In genomic region chr2:207254526-207255464, GRCh38 we compare ENCODE assay signal across 11 cellular contexts.
DNase-seq lines count a peak whose midpoint lies in the region; ATAC-seq, FAIRE-seq and TF ChIP-seq lines count a peak whose summit lies in the region.
"Had no signal": no experiment of that assay in that cellular context is flagged by ENCODE, and none has a peak within 500 bp of the region (broad histone marks: within the 10 kb centered on the region; RNA-seq: fewer than 3 reads in every experiment).

No MANE protein-coding gene starts in this region.

- H3K27me3 ChIP-seq in psoas muscle (ENCODE audit: insufficient read depth in 3 of 3, low read length in 2 of 3) = no peaks in the 10 kb centered on the region
- H3K27me3 ChIP-seq: colonic mucosa, left lung, upper lobe of right lung had no signal

- TF ChIP-seq CTCF in psoas muscle (IDR thresholded peaks at IDR 0.05) = no peak

- H3K4me3 ChIP-seq in psoas muscle = no peak overlapping the region
- H3K4me3 ChIP-seq: colonic mucosa, left lung, upper lobe of right lung had no signal

- peak; percentile 30 for FAIRE-seq in RCC 7860 (lab: Jason Lieb, UNC)

- intact Hi-C loops in psoas muscle (cut with DNase I) = no loop called here

- DNase-seq in HCEC 1CT (peak; percentile 93), RCC 7860 (ENCODE audit: low spot score) (peak; percentile 27), erythroblast (lab: John Stamatoyannopoulos, UW) (peak; percentile 38 to 51), psoas muscle (no peak)
- DNase-seq in stimulated activated CD8-positive, alpha-beta memory T cell treated with anti-CD3 and anti-CD28 coated beads, Interleukin-4, amount 100 ng/mL, for 48 hours = peak; percentile 39
- DNase-seq: activated CD8-positive, alpha-beta memory T cell treated with anti-CD3 and anti-CD28 coated beads for 24 hours; colonic mucosa; left lung; upper lobe of right lung had no signal

- ATAC-seq in HG03196 (IDR thresholded peaks at IDR 0.05; ENCODE audit: unreplicated experiment) (no peak), psoas muscle (no peak), GM19397 (IDR thresholded peaks at IDR 0.05; ENCODE audit: unreplicated experiment) (no peak)
- ATAC-seq: left lung, upper lobe of right lung had no signal

- no peak for TF ChIP-seq POLR2A in erythroblast (IDR thresholded peaks at IDR 0.05; ENCODE audit: low read length)

- H3K36me3 ChIP-seq in psoas muscle (ENCODE audit: insufficient read depth in 1 of 2, low read depth in 1 of 2) = no peaks in the 10 kb centered on the region
- H3K36me3 ChIP-seq: colonic mucosa, left lung, upper lobe of right lung had no signal

- H3K9me3 ChIP-seq in psoas muscle = no peaks in the 10 kb centered on the region
- H3K9me3 ChIP-seq: colonic mucosa, left lung, upper lobe of right lung had no signal

- H3K4me1 ChIP-seq in psoas muscle = peaks cover 26% of the 10 kb centered on the region
- H3K4me1 ChIP-seq: colonic mucosa had no signal

- 65 to 73% (median 68%) methylated on average over 9 of the region's 9 CpGs for WGBS in psoas muscle, 3 donors

- H3K27ac ChIP-seq in psoas muscle = no peak overlapping the region
- H3K27ac ChIP-seq: colonic mucosa, upper lobe of right lung had no signal

Comparison
In these comparisons a context has a peak if more than half of its experiments do, and no peak if none do; other contexts are left out.
1. DNase-seq: peak in HCEC 1CT (single experiment), RCC 7860 (single experiment), erythroblast (2 of 2) and stimulated activated CD8-positive, alpha-beta memory T cell treated with anti-CD3 and anti-CD28 coated beads, Interleukin-4, amount 100 ng/mL, for 48 hours (single experiment); none in psoas muscle (0 of 2).